ENCODE assay signal across 18 cellular contexts in genomic region chr10:43236176-43236850, GRCh38. TPM values are rescaled to one million over a fixed set of nuclear protein-coding genes. Genes with fewer than 3 reads are reported as not detected.
DNase-seq lines count a peak whose midpoint lies in the region; ATAC-seq and TF ChIP-seq lines count a peak whose summit lies in the region.
"Had no signal": no experiment of that assay in that cellular context is flagged by ENCODE, and none has a peak within 500 bp of the region (broad histone marks: within the 10 kb centered on the region; RNA-seq: fewer than 3 reads in every experiment).

No MANE protein-coding gene starts in this region.

- no peaks in the 10 kb centered on the region for H3K79me2 ChIP-seq in mesendoderm (ENCODE audit: control insufficient read depth, insufficient read depth, low read length)

- no peaks in the 10 kb centered on the region for H3K9me3 ChIP-seq in psoas muscle

- no peak overlapping the region for H3K18ac ChIP-seq in mesendoderm (ENCODE audit: low read length)

- DNase-seq in activated CD4-positive, alpha-beta T cell treated with anti-CD3 and anti-CD28 coated beads for 48 hours, result peak; percentile 1
- DNase-seq in activated CD4-positive, alpha-beta T cell treated with anti-CD3 and anti-CD28 coated beads, Interleukin-2, amount 50 U/mL, for 1 hour, result no peak
- DNase-seq in activated CD8-positive, alpha-beta memory T cell treated with anti-CD3 and anti-CD28 coated beads, Interleukin-2, amount 10 ng/mL, durations not matched to agents 7 days and 5 days, result peak; percentile 37
- DNase-seq in left ventricle myocardium superior (peak; percentile 9), psoas muscle (peak in 1 of 2 donors; percentile 23), mesendoderm (no peak), nephron progenitor cell (no peak)
- DNase-seq: activated CD4-positive, alpha-beta T cell treated with anti-CD3 and anti-CD28 coated beads, Interleukin-2, amount 10 ng/mL, durations not matched to agents 24 days and 14 days; amygdala; effector memory CD4-positive, alpha-beta T cell; NCI-H187 treated with DMSO at 0.1 percent for 48 hours; occipital lobe; stomach had no signal

- H3K4me2 ChIP-seq in mesendoderm (ENCODE audit: low read length), result no peak overlapping the region
- H3K4me2 ChIP-seq: BLaER1 had no signal

- no peaks in the 10 kb centered on the region for H3K36me3 ChIP-seq in psoas muscle (ENCODE audit: insufficient read depth in 1 of 2, low read depth in 1 of 2)
- H3K36me3 ChIP-seq in mesendoderm (ENCODE audit: control insufficient read depth, insufficient read depth, low read length), result no peaks in the 10 kb centered on the region
- H3K36me3 ChIP-seq: BLaER1, stomach had no signal

- no peak for TF ChIP-seq CTCF in psoas muscle (IDR thresholded peaks at IDR 0.05)
- no peak for TF ChIP-seq CTCF in nephron progenitor cell (IDR thresholded peaks at IDR 0.05)

- CTCF ChIA-PET in activated CD8-positive, alpha-beta memory T cell treated with anti-CD3 and anti-CD28 coated beads, Interleukin-2, amount 10 ng/mL, durations not matched to agents 7 days and 5 days (lab: Charles Lee), result no interaction called here

- no peak overlapping the region for H4K5ac ChIP-seq in mesendoderm (ENCODE audit: low read length)

- H3K4me3 ChIP-seq in psoas muscle, result no peak overlapping the region
- no peak overlapping the region for H3K4me3 ChIP-seq in mesendoderm (ENCODE audit: low read length)
- H3K4me3 ChIP-seq: BLaER1, K562, stomach had no signal

- peaks cover 18% of the 10 kb centered on the region for H3K27me3 Mint-ChIP-seq in activated CD8-positive, alpha-beta memory T cell treated with anti-CD3 and anti-CD28 coated beads, Interleukin-2, amount 10 ng/mL, durations not matched to agents 7 days and 5 days
- peaks cover 68% of the 10 kb centered on the region for H3K27me3 Mint-ChIP-seq in nephron progenitor cell (ENCODE audit: low read depth, poor library complexity)
- H3K27me3 Mint-ChIP-seq: central memory CD8-positive, alpha-beta T cell had no signal

- H2BK15ac ChIP-seq in mesendoderm (replicated peaks; ENCODE audit: low read depth), result no peak overlapping the region

- H3K27me3 ChIP-seq in psoas muscle (ENCODE audit: insufficient read depth in 3 of 3, low read length in 2 of 3), result peaks cover 0 to 5% (median 0%) of the 10 kb centered on the region in 3 donors
- no peaks in the 10 kb centered on the region for H3K27me3 ChIP-seq in mesendoderm (ENCODE audit: insufficient read depth, low read length, poor library complexity)
- H3K27me3 ChIP-seq: BLaER1 had no signal

- no peak overlapping the region for H3K23ac ChIP-seq in mesendoderm (ENCODE audit: low read length)

- no peak overlapping the region for H3K27ac Mint-ChIP-seq in activated CD8-positive, alpha-beta memory T cell treated with anti-CD3 and anti-CD28 coated beads, Interleukin-2, amount 10 ng/mL, durations not matched to agents 7 days and 5 days
- H3K27ac Mint-ChIP-seq in nephron progenitor cell, result no peak overlapping the region
- H3K27ac Mint-ChIP-seq: activated CD4-positive, alpha-beta T cell treated with anti-CD3 and anti-CD28 coated beads, Interleukin-2, amount 10 ng/mL, durations not matched to agents 24 days and 14 days had no signal

- ATAC-seq in activated CD8-positive, alpha-beta memory T cell treated with anti-CD3 and anti-CD28 coated beads, Interleukin-2, amount 10 ng/mL, durations not matched to agents 7 days and 5 days, result no peak
- ATAC-seq in left ventricle myocardium superior (peak; percentile 65), psoas muscle (peak; percentile 70 to 87 (median 78)), GM19035 (IDR thresholded peaks at IDR 0.05; ENCODE audit: unreplicated experiment) (no peak)
- ATAC-seq: K562 had no signal

- H3K4me3 Mint-ChIP-seq in activated CD8-positive, alpha-beta memory T cell treated with anti-CD3 and anti-CD28 coated beads, Interleukin-2, amount 10 ng/mL, durations not matched to agents 7 days and 5 days, result no peak overlapping the region
- no peak overlapping the region for H3K4me3 Mint-ChIP-seq in nephron progenitor cell
- H3K4me3 Mint-ChIP-seq: activated CD4-positive, alpha-beta T cell treated with anti-CD3 and anti-CD28 coated beads, Interleukin-2, amount 10 ng/mL, durations not matched to agents 24 days and 14 days; central memory CD8-positive, alpha-beta T cell had no signal

- H3K4me1 Mint-ChIP-seq in activated CD8-positive, alpha-beta memory T cell treated with anti-CD3 and anti-CD28 coated beads, Interleukin-2, amount 10 ng/mL, durations not matched to agents 7 days and 5 days, result peaks cover 12% of the 10 kb centered on the region
- no peaks in the 10 kb centered on the region for H3K4me1 Mint-ChIP-seq in nephron progenitor cell

- no peak overlapping the region for H2AK5ac ChIP-seq in mesendoderm (ENCODE audit: low read length)

- no peak overlapping the region for H4K8ac ChIP-seq in mesendoderm (ENCODE audit: low read depth, low read length)

- H3K56ac ChIP-seq in mesendoderm (ENCODE audit: low read length), result no peak overlapping the region

- no peaks in the 10 kb centered on the region for H3K79me1 ChIP-seq in mesendoderm (ENCODE audit: low read length)

- H3K4ac ChIP-seq in mesendoderm (ENCODE audit: low read depth, low read length), result no peak overlapping the region

- peaks cover 3% of the 10 kb centered on the region for H3K36me3 Mint-ChIP-seq in activated CD8-positive, alpha-beta memory T cell treated with anti-CD3 and anti-CD28 coated beads, Interleukin-2, amount 10 ng/mL, durations not matched to agents 7 days and 5 days
- H3K36me3 Mint-ChIP-seq in nephron progenitor cell (ENCODE audit: low read depth), result no peaks in the 10 kb centered on the region

- H3K4me1 ChIP-seq in psoas muscle (no peaks in the 10 kb centered on the region), mesendoderm (ENCODE audit: control insufficient read depth, low read depth, low read length) (no peaks in the 10 kb centered on the region)
- H3K4me1 ChIP-seq: stomach had no signal

- no peak overlapping the region for H2BK5ac ChIP-seq in mesendoderm (ENCODE audit: low read length)

- H3K9me3 Mint-ChIP-seq in activated CD8-positive, alpha-beta memory T cell treated with anti-CD3 and anti-CD28 coated beads, Interleukin-2, amount 10 ng/mL, durations not matched to agents 7 days and 5 days (ENCODE audit: low read depth), result peaks cover 14% of the 10 kb centered on the region
- H3K9me3 Mint-ChIP-seq in nephron progenitor cell, result peaks cover 21% of the 10 kb centered on the region

- H3K27ac ChIP-seq in psoas muscle, result no peak overlapping the region
- no peak overlapping the region for H3K27ac ChIP-seq in mesendoderm (ENCODE audit: low read depth, low read length)
- H3K27ac ChIP-seq: BLaER1, stomach had no signal

- WGBS in psoas muscle, 3 donors, result 77 to 80% (median 78%) methylated on average over 14 of the region's 14 CpGs
- no CpG with 5 or more reads among the region's 14 CpGs for WGBS in mesendoderm (ENCODE audit: extremely low coverage, insufficient coverage, low lambda C conversion rate)

- no peak overlapping the region for H2BK120ac ChIP-seq in mesendoderm (ENCODE audit: low read depth, low read length)

- intact Hi-C loops in left ventricle myocardium superior (cut with micrococcal nuclease), result no loop called here
- intact Hi-C loops in psoas muscle (cut with DNase I), result no loop called here

- H3K9ac ChIP-seq in mesendoderm (ENCODE audit: low read length), result no peak overlapping the region
- H3K9ac ChIP-seq: BLaER1 had no signal

RNA-seq across cellular contexts. Expression of gene RASGEF1A, which starts 30.6 kb away (rescaled TPM):
- 1 to 10 TPM; 3.2 to 4.2 TPM for total RNA-seq in activated CD8-positive, alpha-beta memory T cell treated with anti-CD3 and anti-CD28 coated beads, Interleukin-2, amount 10 ng/mL, durations not matched to agents 7 days and 5 days
- total RNA-seq in left ventricle myocardium superior, result 2.7 TPM
- total RNA-seq in psoas muscle, result under 1 TPM; 0.34 to 0.69 (median 0.41) TPM
- polyA plus RNA-seq in psoas muscle, result under 1 TPM; 0.10 to 0.46 (median 0.15) TPM
- 6.9 TPM for polyA plus RNA-seq in mesendoderm (2013, experiment 1 of 2)
- 7.5 TPM for polyA plus RNA-seq in mesendoderm (2013, experiment 2 of 2)
- total RNA-seq: Daoy had no signal

Comparison
In these comparisons a context has a peak if more than half of its experiments do, and no peak if none do; other contexts are left out.
1. DNase-seq: peak in activated CD4-positive, alpha-beta T cell treated with anti-CD3 and anti-CD28 coated beads for 48 hours (single experiment), activated CD8-positive, alpha-beta memory T cell treated with anti-CD3 and anti-CD28 coated beads, Interleukin-2, amount 10 ng/mL, durations not matched to agents 7 days and 5 days (single experiment) and left ventricle myocardium superior (single experiment); none in activated CD4-positive, alpha-beta T cell treated with anti-CD3 and anti-CD28 coated beads, Interleukin-2, amount 50 U/mL, for 1 hour (single experiment), mesendoderm (single experiment) and nephron progenitor cell (single experiment).
2. ATAC-seq: peak in left ventricle myocardium superior (single experiment) and psoas muscle (4 of 4); none in activated CD8-positive, alpha-beta memory T cell treated with anti-CD3 and anti-CD28 coated beads, Interleukin-2, amount 10 ng/mL, durations not matched to agents 7 days and 5 days (single experiment) and GM19035 (single experiment).